Comparison of ENCODE assay signal across 8 cellular contexts in the genomic region with DNA sequence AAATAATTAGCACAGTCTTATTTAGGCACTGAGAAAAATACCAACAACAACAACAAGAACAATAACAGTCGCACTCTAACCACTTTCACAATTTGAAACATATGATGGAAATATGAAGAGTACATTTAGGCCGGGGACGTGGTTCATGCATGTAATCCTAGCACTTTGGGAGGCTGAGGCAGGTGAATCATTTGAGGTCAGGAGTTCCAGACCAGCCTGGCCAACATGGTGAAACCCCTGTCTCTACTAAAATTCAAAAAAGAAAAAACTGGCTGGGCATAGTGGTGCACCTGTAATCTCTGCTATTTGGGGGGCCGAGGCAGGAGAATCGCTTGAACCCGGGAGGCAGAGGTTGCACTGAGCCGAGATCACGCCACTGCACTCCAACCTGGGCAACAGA. TPM values are rescaled to one million over a fixed set of nuclear protein-coding genes. Genes with fewer than 3 reads are reported as not detected.
DNase-seq lines count a peak whose midpoint lies in the region; ATAC-seq and TF ChIP-seq lines count a peak whose summit lies in the region.
"Not testable (repeated sequence)": the region's sequence is repeated elsewhere in the genome, so short reads cannot be mapped to it uniquely, and the experiment has no call there.

No MANE protein-coding gene starts in this region.

- not testable (repeated sequence) for H3K9me3 Mint-ChIP-seq in CD4-positive, CD25-positive, alpha-beta regulatory T cell; activated CD4-positive, alpha-beta T cell treated with anti-CD3 and anti-CD28 coated beads for 36 hours (ENCODE audit: low read depth); activated CD8-positive, alpha-beta T cell treated with anti-CD3 and anti-CD28 coated beads for 36 hours; activated T-helper 1 cell treated with anti-CD3 and anti-CD28 coated beads, Interleukin-12 subunit alpha, Interleukin-12 subunit beta, Interleukin-2, Interleukin-4 antibody, amounts not matched to agents 30 ng/mL and 10 ng/mL and 1 ng/mL, durations not matched to agents 14 hours and 24 hours and 36 hours; activated naive CD4-positive, alpha-beta T cell treated with anti-CD3 and anti-CD28 coated beads, Interleukin-2, amount 50 U/mL, for 72 hours; endothelial cell (ENCODE audit: unreplicated experiment); stimulated activated naive CD8-positive, alpha-beta T cell treated with anti-CD3 and anti-CD28 coated beads, Interleukin-15, Interleukin-2, amounts not matched to agents 100 ng/mL and 50 ng/mL, for 24 hours

- H3K4me1 ChIP-seq in CD4-positive, CD25-positive, alpha-beta regulatory T cell (ENCODE audit: control insufficient read depth, insufficient read depth, low read length, poor library complexity, severe bottlenecking): peaks cover 81% of the 10 kb centered on the region
- H3K4me1 ChIP-seq in Loucy (ENCODE audit: insufficient read depth, low read length, poor library complexity, severe bottlenecking): peaks cover 47% of the 10 kb centered on the region

- CTCF ChIA-PET in activated CD4-positive, alpha-beta T cell treated with anti-CD3 and anti-CD28 coated beads for 36 hours (lab: Charles Lee): interaction anchor here (0.6 to 2.2 kb wide), 2 partner anchors 97 to 109 kb away, joined by 3 to 7 read pairs; no protein-coding TSS in a partner anchor
- CTCF ChIA-PET in activated CD8-positive, alpha-beta T cell treated with anti-CD3 and anti-CD28 coated beads for 36 hours (lab: Charles Lee): not testable (repeated sequence)

- not testable (repeated sequence) for H3K9me3 ChIP-seq in CD4-positive, CD25-positive, alpha-beta regulatory T cell (ENCODE audit: control insufficient read depth in 2 of 2, low read length in 2 of 2); Loucy (ENCODE audit: insufficient read depth, low read depth, low read length)

- peak overlapping the region; percentile 37 to 88 (median 70) for H3K4me3 Mint-ChIP-seq in CD4-positive, CD25-positive, alpha-beta regulatory T cell
- H3K4me3 Mint-ChIP-seq in activated CD4-positive, alpha-beta T cell treated with anti-CD3 and anti-CD28 coated beads for 36 hours: peak overlapping the region; percentile 40
- H3K4me3 Mint-ChIP-seq in activated CD8-positive, alpha-beta T cell treated with anti-CD3 and anti-CD28 coated beads for 36 hours: peak overlapping the region; percentile 32
- H3K4me3 Mint-ChIP-seq in activated T-helper 1 cell treated with anti-CD3 and anti-CD28 coated beads, Interleukin-12 subunit alpha, Interleukin-12 subunit beta, Interleukin-2, Interleukin-4 antibody, amounts not matched to agents 30 ng/mL and 10 ng/mL and 1 ng/mL, durations not matched to agents 14 hours and 24 hours and 36 hours: peak overlapping the region; percentile 5
- H3K4me3 Mint-ChIP-seq in endothelial cell (ENCODE audit: unreplicated experiment): peak overlapping the region; percentile 21
- peak overlapping the region; percentile 15 for H3K4me3 Mint-ChIP-seq in stimulated activated naive CD8-positive, alpha-beta T cell treated with anti-CD3 and anti-CD28 coated beads, Interleukin-15, Interleukin-2, amounts not matched to agents 100 ng/mL and 50 ng/mL, for 24 hours

- not testable (repeated sequence) for H3K27me3 ChIP-seq in CD4-positive, CD25-positive, alpha-beta regulatory T cell (ENCODE audit: control insufficient read depth, insufficient read depth, low read length); Loucy (ENCODE audit: insufficient read depth, low read length, poor library complexity, severe bottlenecking)

- H3K4me3 ChIP-seq in CD4-positive, CD25-positive, alpha-beta regulatory T cell (ENCODE audit: low read depth, low read length): peak overlapping the region; percentile 13
- not testable (repeated sequence) for H3K4me3 ChIP-seq in Loucy (ENCODE audit: low read length, poor library complexity, severe bottlenecking)

- not testable (repeated sequence) for H3K9me2 ChIP-seq in Loucy (replicated peaks; ENCODE audit: low read depth, low read length)

- H3K4me1 Mint-ChIP-seq in CD4-positive, CD25-positive, alpha-beta regulatory T cell: peaks cover 51 to 86% (median 63%) of the 10 kb centered on the region in 4 donors
- H3K4me1 Mint-ChIP-seq in activated CD4-positive, alpha-beta T cell treated with anti-CD3 and anti-CD28 coated beads for 36 hours: peaks cover 68% of the 10 kb centered on the region
- peaks cover 55% of the 10 kb centered on the region for H3K4me1 Mint-ChIP-seq in activated CD8-positive, alpha-beta T cell treated with anti-CD3 and anti-CD28 coated beads for 36 hours (ENCODE audit: low read depth)
- H3K4me1 Mint-ChIP-seq in activated T-helper 1 cell treated with anti-CD3 and anti-CD28 coated beads, Interleukin-12 subunit alpha, Interleukin-12 subunit beta, Interleukin-2, Interleukin-4 antibody, amounts not matched to agents 30 ng/mL and 10 ng/mL and 1 ng/mL, durations not matched to agents 14 hours and 24 hours and 36 hours (ENCODE audit: low read depth): peaks cover 61% of the 10 kb centered on the region
- peaks cover 10% of the 10 kb centered on the region for H3K4me1 Mint-ChIP-seq in endothelial cell (ENCODE audit: unreplicated experiment)
- peaks cover 62% of the 10 kb centered on the region for H3K4me1 Mint-ChIP-seq in stimulated activated naive CD8-positive, alpha-beta T cell treated with anti-CD3 and anti-CD28 coated beads, Interleukin-15, Interleukin-2, amounts not matched to agents 100 ng/mL and 50 ng/mL, for 24 hours (ENCODE audit: low read depth)

- peaks cover 78% of the 10 kb centered on the region for H4K20me1 ChIP-seq in Loucy (ENCODE audit: insufficient read depth, low read length, poor library complexity, severe bottlenecking)

- intact Hi-C loops in activated CD4-positive, alpha-beta T cell treated with anti-CD3 and anti-CD28 coated beads for 36 hours (cut with DNase I, micrococcal nuclease): loop anchor here in 1 of 2 experiments (1.0 kb wide), 1 partner anchor 8 kb away; no protein-coding TSS in a partner anchor
- intact Hi-C loops in activated CD8-positive, alpha-beta T cell treated with anti-CD3 and anti-CD28 coated beads for 36 hours (cut with micrococcal nuclease): loop anchor here (5.0 kb wide), 1 partner anchor 173 kb away; no protein-coding TSS in a partner anchor
- intact Hi-C loops in activated T-helper 1 cell treated with anti-CD3 and anti-CD28 coated beads, Interleukin-12 subunit alpha, Interleukin-12 subunit beta, Interleukin-2, Interleukin-4 antibody, amounts not matched to agents 30 ng/mL and 10 ng/mL and 1 ng/mL, durations not matched to agents 14 hours and 24 hours and 36 hours (cut with micrococcal nuclease): loop anchor here (5.0 kb wide), 1 partner anchor 503 kb away; no protein-coding TSS in a partner anchor

- DNase-seq in CD4-positive, CD25-positive, alpha-beta regulatory T cell; activated CD8-positive, alpha-beta T cell treated with anti-CD3 and anti-CD28 coated beads for 36 hours; activated T-helper 1 cell treated with anti-CD3 and anti-CD28 coated beads, Interleukin-12 subunit alpha, Interleukin-12 subunit beta, Interleukin-2, Interleukin-4 antibody, amounts not matched to agents 30 ng/mL and 10 ng/mL and 1 ng/mL, durations not matched to agents 14 hours and 24 hours and 36 hours (ENCODE audit: low spot score); activated naive CD4-positive, alpha-beta T cell treated with anti-CD3 and anti-CD28 coated beads, Interleukin-2, amount 50 U/mL, for 72 hours (ENCODE audit: low spot score in 2 of 2); endothelial cell (ENCODE audit: low spot score): not testable (repeated sequence)
- peak; percentile 35 for DNase-seq in activated CD4-positive, alpha-beta T cell treated with anti-CD3 and anti-CD28 coated beads for 36 hours

- TF ChIP-seq CTCF in Loucy (conservative IDR thresholded peaks at IDR 0.05; ENCODE audit: low read length); activated CD8-positive, alpha-beta T cell treated with anti-CD3 and anti-CD28 coated beads for 36 hours (IDR thresholded peaks at IDR 0.05); endothelial cell (IDR thresholded peaks at IDR 0.05; ENCODE audit: unreplicated experiment): not testable (repeated sequence)

- ATAC-seq in CD4-positive, CD25-positive, alpha-beta regulatory T cell (ENCODE audit: low read depth in 2 of 2); activated CD8-positive, alpha-beta T cell treated with anti-CD3 and anti-CD28 coated beads for 36 hours: not testable (repeated sequence)
- peak; percentile 37 for ATAC-seq in activated CD4-positive, alpha-beta T cell treated with anti-CD3 and anti-CD28 coated beads for 36 hours
- peak; percentile 34 to 79 for ATAC-seq in activated naive CD4-positive, alpha-beta T cell treated with anti-CD3 and anti-CD28 coated beads, Interleukin-2, amount 50 U/mL, for 72 hours

- peak overlapping the region; percentile 62 to 95 (median 77) for H3K27ac Mint-ChIP-seq in CD4-positive, CD25-positive, alpha-beta regulatory T cell
- peak overlapping the region; percentile 55 for H3K27ac Mint-ChIP-seq in activated CD4-positive, alpha-beta T cell treated with anti-CD3 and anti-CD28 coated beads for 36 hours
- H3K27ac Mint-ChIP-seq in activated CD8-positive, alpha-beta T cell treated with anti-CD3 and anti-CD28 coated beads for 36 hours: peak overlapping the region; percentile 43
- peak overlapping the region; percentile 59 for H3K27ac Mint-ChIP-seq in activated T-helper 1 cell treated with anti-CD3 and anti-CD28 coated beads, Interleukin-12 subunit alpha, Interleukin-12 subunit beta, Interleukin-2, Interleukin-4 antibody, amounts not matched to agents 30 ng/mL and 10 ng/mL and 1 ng/mL, durations not matched to agents 14 hours and 24 hours and 36 hours
- H3K27ac Mint-ChIP-seq in activated naive CD4-positive, alpha-beta T cell treated with anti-CD3 and anti-CD28 coated beads, Interleukin-2, amount 50 U/mL, for 72 hours: peak overlapping the region in 1 of 2 donors; percentile 53
- not testable (repeated sequence) for H3K27ac Mint-ChIP-seq in endothelial cell (ENCODE audit: unreplicated experiment)
- H3K27ac Mint-ChIP-seq in stimulated activated naive CD8-positive, alpha-beta T cell treated with anti-CD3 and anti-CD28 coated beads, Interleukin-15, Interleukin-2, amounts not matched to agents 100 ng/mL and 50 ng/mL, for 24 hours: peak overlapping the region; percentile 34

- H3K9ac ChIP-seq in Loucy (ENCODE audit: low read depth, low read length, poor library complexity, severe bottlenecking): not testable (repeated sequence)

- not testable (repeated sequence) for H3F3A ChIP-seq in Loucy (ENCODE audit: low read depth)

- H3K79me2 ChIP-seq in Loucy (ENCODE audit: insufficient read depth, low read length): peaks cover 99% of the 10 kb centered on the region

- H3K36me3 Mint-ChIP-seq in CD4-positive, CD25-positive, alpha-beta regulatory T cell; activated CD4-positive, alpha-beta T cell treated with anti-CD3 and anti-CD28 coated beads for 36 hours (ENCODE audit: low read depth); activated CD8-positive, alpha-beta T cell treated with anti-CD3 and anti-CD28 coated beads for 36 hours (ENCODE audit: low read depth); activated T-helper 1 cell treated with anti-CD3 and anti-CD28 coated beads, Interleukin-12 subunit alpha, Interleukin-12 subunit beta, Interleukin-2, Interleukin-4 antibody, amounts not matched to agents 30 ng/mL and 10 ng/mL and 1 ng/mL, durations not matched to agents 14 hours and 24 hours and 36 hours (ENCODE audit: low read depth); endothelial cell (ENCODE audit: low read depth, unreplicated experiment); stimulated activated naive CD8-positive, alpha-beta T cell treated with anti-CD3 and anti-CD28 coated beads, Interleukin-15, Interleukin-2, amounts not matched to agents 100 ng/mL and 50 ng/mL, for 24 hours (ENCODE audit: low read depth): not testable (repeated sequence)
- peaks cover 0 to 13% of the 10 kb centered on the region in 2 donors for H3K36me3 Mint-ChIP-seq in activated naive CD4-positive, alpha-beta T cell treated with anti-CD3 and anti-CD28 coated beads, Interleukin-2, amount 50 U/mL, for 72 hours

- not testable (repeated sequence) for H3K27me3 Mint-ChIP-seq in CD4-positive, CD25-positive, alpha-beta regulatory T cell; activated CD4-positive, alpha-beta T cell treated with anti-CD3 and anti-CD28 coated beads for 36 hours; activated CD8-positive, alpha-beta T cell treated with anti-CD3 and anti-CD28 coated beads for 36 hours; activated T-helper 1 cell treated with anti-CD3 and anti-CD28 coated beads, Interleukin-12 subunit alpha, Interleukin-12 subunit beta, Interleukin-2, Interleukin-4 antibody, amounts not matched to agents 30 ng/mL and 10 ng/mL and 1 ng/mL, durations not matched to agents 14 hours and 24 hours and 36 hours (ENCODE audit: insufficient read depth); endothelial cell (ENCODE audit: unreplicated experiment); stimulated activated naive CD8-positive, alpha-beta T cell treated with anti-CD3 and anti-CD28 coated beads, Interleukin-15, Interleukin-2, amounts not matched to agents 100 ng/mL and 50 ng/mL, for 24 hours

- H3K36me3 ChIP-seq in CD4-positive, CD25-positive, alpha-beta regulatory T cell (ENCODE audit: control insufficient read depth, insufficient read depth, low read length): peaks cover 14% of the 10 kb centered on the region
- H3K36me3 ChIP-seq in Loucy (ENCODE audit: insufficient read depth, low read length): not testable (repeated sequence)

- peak overlapping the region; percentile 1 for H3K4me2 ChIP-seq in Loucy (ENCODE audit: low read depth, low read length, poor library complexity, severe bottlenecking)

- peak overlapping the region; percentile 42 for H3K27ac ChIP-seq in CD4-positive, CD25-positive, alpha-beta regulatory T cell (ENCODE audit: insufficient read depth, low read length, poor library complexity, severe bottlenecking)

- POLR2A ChIA-PET in activated CD4-positive, alpha-beta T cell treated with anti-CD3 and anti-CD28 coated beads for 36 hours (lab: Charles Lee): interaction anchor here (0.6 kb wide), 1 partner anchor 47 kb away, joined by 4 read pairs; no protein-coding TSS in a partner anchor
- POLR2A ChIA-PET in activated CD8-positive, alpha-beta T cell treated with anti-CD3 and anti-CD28 coated beads for 36 hours (lab: Charles Lee): not testable (repeated sequence)

- not testable (repeated sequence) for H2AFZ ChIP-seq in Loucy (ENCODE audit: low read length)

RNA-seq across cellular contexts. Expression of gene EPC1, which starts 18.4 kb away (rescaled TPM):
- total RNA-seq in CD4-positive, CD25-positive, alpha-beta regulatory T cell: 218 TPM
- 10 to 100 TPM; 46.6 to 64.4 (median 56.8) TPM for polyA plus RNA-seq in CD4-positive, CD25-positive, alpha-beta regulatory T cell
- 10 to 100 TPM; 28.8 to 31.0 TPM for total RNA-seq in activated CD4-positive, alpha-beta T cell treated with anti-CD3 and anti-CD28 coated beads for 36 hours
- total RNA-seq in activated CD8-positive, alpha-beta T cell treated with anti-CD3 and anti-CD28 coated beads for 36 hours: 10 to 100 TPM; 33.0 to 33.9 TPM
- total RNA-seq in activated T-helper 1 cell treated with anti-CD3 and anti-CD28 coated beads, Interleukin-12 subunit alpha, Interleukin-12 subunit beta, Interleukin-2, Interleukin-4 antibody, amounts not matched to agents 30 ng/mL and 10 ng/mL and 1 ng/mL, durations not matched to agents 14 hours and 24 hours and 36 hours: 36.5 and 37.8 TPM in 2 replicates
- 10 to 100 TPM; 28.3 to 40.2 TPM for total RNA-seq in activated naive CD4-positive, alpha-beta T cell treated with anti-CD3 and anti-CD28 coated beads, Interleukin-2, amount 50 U/mL, for 72 hours
- total RNA-seq in endothelial cell (ENCODE audit: unreplicated experiment): 31.0 TPM

Comparison
In these comparisons a context has a peak if more than half of its experiments do, and no peak if none do; other contexts are left out.
1. H3K4me3 Mint-ChIP-seq: peak in every context shown above with its lines; median percentile 70 in CD4-positive, CD25-positive, alpha-beta regulatory T cell; 40 in activated CD4-positive, alpha-beta T cell treated with anti-CD3 and anti-CD28 coated beads for 36 hours; 32 in activated CD8-positive, alpha-beta T cell treated with anti-CD3 and anti-CD28 coated beads for 36 hours; 21 in endothelial cell; 15 in stimulated activated naive CD8-positive, alpha-beta T cell treated with anti-CD3 and anti-CD28 coated beads, Interleukin-15, Interleukin-2, amounts not matched to agents 100 ng/mL and 50 ng/mL, for 24 hours; 5 in activated T-helper 1 cell treated with anti-CD3 and anti-CD28 coated beads, Interleukin-12 subunit alpha, Interleukin-12 subunit beta, Interleukin-2, Interleukin-4 antibody, amounts not matched to agents 30 ng/mL and 10 ng/mL and 1 ng/mL, durations not matched to agents 14 hours and 24 hours and 36 hours.